In the genomic region with DNA sequence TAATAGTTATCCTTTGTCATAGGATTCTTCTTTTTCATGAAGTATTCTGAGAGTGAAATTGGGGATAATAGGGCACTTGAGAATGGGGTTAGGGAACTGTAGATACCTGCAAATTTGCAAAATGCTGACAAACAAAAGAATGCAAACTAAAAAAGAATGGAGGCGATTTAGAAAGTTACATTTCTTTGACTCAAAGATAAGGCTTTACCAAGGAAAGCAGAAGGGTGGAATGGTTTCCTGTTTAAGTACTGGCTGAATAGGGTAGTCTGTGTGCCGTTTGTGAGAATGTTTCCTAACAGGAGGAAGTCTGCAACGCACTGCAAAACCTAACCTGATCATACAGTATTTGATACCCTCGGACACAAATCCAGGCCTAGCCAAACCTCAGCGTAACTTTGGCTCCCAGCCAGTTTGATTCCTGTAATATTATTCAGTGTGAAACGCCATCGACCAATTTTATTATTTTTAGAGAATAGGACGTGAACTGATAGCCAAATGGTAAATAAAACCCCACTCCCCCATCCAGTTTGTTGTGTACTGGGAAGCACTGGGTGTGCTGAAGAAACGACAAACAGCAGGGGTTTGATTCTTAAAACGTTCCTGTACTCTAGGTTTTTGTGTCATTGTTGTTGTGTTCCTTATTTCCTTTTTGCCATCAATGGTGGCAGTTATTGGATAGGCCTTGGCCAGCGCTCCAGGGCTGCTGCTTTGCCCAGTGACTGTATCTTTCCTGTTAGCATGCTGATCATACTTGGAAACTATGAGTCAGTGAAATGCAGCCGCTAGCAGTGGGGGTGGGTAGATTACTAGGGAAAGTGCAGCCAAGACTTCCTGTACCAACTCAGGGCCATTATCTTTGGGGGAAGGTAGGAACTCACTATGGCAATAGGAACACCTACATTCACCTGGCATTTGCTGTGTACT, we compare ENCODE assay signal across 8 cellular contexts.
A peak's percentile ranks its signal among the peaks of the same experiment; 100 is the strongest.
DNase-seq lines count a peak whose midpoint lies in the region; ATAC-seq and TF ChIP-seq lines count a peak whose summit lies in the region.

No MANE protein-coding gene starts in this region.

- POLR2A ChIA-PET in GM10248 (lab: Yijun Ruan, JAX), result no interaction called here

- H3K36me3 ChIP-seq in kidney epithelial cell (ENCODE audit: control insufficient read depth, insufficient read depth, low read length), result no peaks in the 10 kb centered on the region

- H3K27me3 ChIP-seq in kidney epithelial cell (ENCODE audit: control insufficient read depth, insufficient read depth, low read length), result no peaks in the 10 kb centered on the region

- H3K27ac ChIP-seq in caudate nucleus (ENCODE audit: low read depth, low read length), result peak overlapping the region; percentile 82

- 0 out of 2 replicates have a peak overlapping the region, but pooled peaks have one; percentile 20 for H3K4me3 ChIP-seq in WI38 (ENCODE audit: low read depth, low read length)
- H3K4me3 ChIP-seq in kidney epithelial cell (ENCODE audit: low read depth, low read length), result no peak overlapping the region

- DNase-seq in GM10248 (ENCODE audit: extremely low spot score) (peak; percentile 40), NCI-H2029 (lab: John Stamatoyannopoulos, UW) (peak; percentile 83), caudate nucleus (lab: John Stamatoyannopoulos, UW) (peak in 55 of 61 donors; percentile 9 to 87 (median 54)), kidney epithelial cell (ENCODE audit: low read depth) (peak; percentile 93), SK-N-DZ (ENCODE audit: low spot score) (no peak)
- DNase-seq in stimulated activated CD4-positive, alpha-beta T cell treated with anti-CD3 and anti-CD28 coated beads, Interleukin-15, amount 100 ng/mL, for 48 hours (ENCODE audit: low read depth in 2 of 2), result peak; percentile 56 to 65

- CTCF ChIA-PET in GM10248 (lab: Yijun Ruan, JAX), result no interaction called here

- peak; percentile 79 for ATAC-seq in HG02759 (IDR thresholded peaks at IDR 0.05; ENCODE audit: unreplicated experiment)

- TF ChIP-seq CTCF in GM10248 (IDR thresholded peaks at IDR 0.05; ENCODE audit: control extremely low read depth, extremely low read depth, low read depth, missing control alignments) (no peak), WI38 (IDR thresholded peaks at IDR 0.05; ENCODE audit: low read depth, low read length) (no peak), kidney epithelial cell (IDR thresholded peaks at IDR 0.05; ENCODE audit: insufficient read depth, low read length, poor library complexity, severe bottlenecking) (no peak)
